19 cellular contexts compared by ENCODE assay signal in the genomic region with DNA sequence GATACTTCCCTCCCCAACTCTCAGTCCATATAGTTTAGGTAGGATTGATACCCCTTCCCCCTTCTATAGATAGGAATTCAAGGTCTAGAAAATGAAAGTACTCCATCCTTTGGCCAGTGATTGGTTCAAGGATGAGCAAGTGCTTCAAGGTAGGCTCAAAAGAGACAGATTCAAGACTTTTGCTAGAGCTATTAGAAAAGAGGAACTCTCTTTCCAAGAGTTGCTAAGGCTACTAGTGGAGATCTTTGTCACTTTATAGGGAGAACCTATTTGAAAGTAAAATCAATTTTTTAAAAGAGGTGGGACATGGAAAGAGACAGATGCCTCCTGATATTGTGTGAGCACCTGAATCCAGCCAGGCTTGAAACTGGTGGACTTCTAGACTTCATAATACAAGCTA.
"Had no signal": no experiment of that assay in that cellular context is flagged by ENCODE, and none has a peak within 500 bp of the region (broad histone marks: within the 10 kb centered on the region; RNA-seq: fewer than 3 reads in every experiment).

No MANE protein-coding gene starts in this region.

- ATAC-seq: natural killer cell; right cardiac atrium; sciatic nerve; stimulated activated effector memory CD8-positive, alpha-beta T cell treated with anti-CD3 and anti-CD28 coated beads, Interleukin-12 subunit alpha, Interleukin-12 subunit beta, amount 100 ng/mL, for 72 hours; upper lobe of right lung had no signal

- H3K27me3 Mint-ChIP-seq: naive B cell; stimulated activated naive CD8-positive, alpha-beta T cell treated with anti-CD3 and anti-CD28 coated beads, Interleukin-15, Interleukin-2, amounts not matched to agents 100 ng/mL and 50 ng/mL, for 24 hours had no signal

- H3K27ac Mint-ChIP-seq: mesothelial cell of epicardium; natural killer cell; stimulated activated effector memory CD8-positive, alpha-beta T cell treated with anti-CD3 and anti-CD28 coated beads, Interleukin-12 subunit alpha, Interleukin-12 subunit beta, amount 100 ng/mL, for 72 hours; stimulated activated naive CD8-positive, alpha-beta T cell treated with anti-CD3 and anti-CD28 coated beads, Interleukin-15, Interleukin-2, amounts not matched to agents 100 ng/mL and 50 ng/mL, for 24 hours had no signal

- H3K9me3 Mint-ChIP-seq: mesothelial cell of epicardium; natural killer cell; stimulated activated effector memory CD8-positive, alpha-beta T cell treated with anti-CD3 and anti-CD28 coated beads, Interleukin-12 subunit alpha, Interleukin-12 subunit beta, amount 100 ng/mL, for 72 hours; stimulated activated naive CD8-positive, alpha-beta T cell treated with anti-CD3 and anti-CD28 coated beads, Interleukin-15, Interleukin-2, amounts not matched to agents 100 ng/mL and 50 ng/mL, for 24 hours had no signal

- H3K4me3 Mint-ChIP-seq: mesothelial cell of epicardium; naive B cell; natural killer cell; stimulated activated effector memory CD8-positive, alpha-beta T cell treated with anti-CD3 and anti-CD28 coated beads, Interleukin-12 subunit alpha, Interleukin-12 subunit beta, amount 100 ng/mL, for 72 hours; stimulated activated naive CD8-positive, alpha-beta T cell treated with anti-CD3 and anti-CD28 coated beads, Interleukin-15, Interleukin-2, amounts not matched to agents 100 ng/mL and 50 ng/mL, for 24 hours had no signal

- FAIRE-seq: urothelium cell line had no signal

- H3K36me3 Mint-ChIP-seq: natural killer cell had no signal

- DNase-seq: islet precursor cell; left ventricle myocardium inferior; mesendoderm; naive B cell; natural killer cell; ovary; retina; right cardiac atrium; spleen; stimulated activated CD4-positive, alpha-beta T cell treated with anti-CD3 and anti-CD28 coated beads, Interleukin-4, amount 100 ng/mL, for 24 hours; stimulated activated naive CD4-positive, alpha-beta T cell; tibial artery; trophoblast cell; upper lobe of right lung had no signal

- H3K4me1 Mint-ChIP-seq: mesothelial cell of epicardium; naive B cell; natural killer cell; stimulated activated effector memory CD8-positive, alpha-beta T cell treated with anti-CD3 and anti-CD28 coated beads, Interleukin-12 subunit alpha, Interleukin-12 subunit beta, amount 100 ng/mL, for 72 hours had no signal
